1 cellular context compared by ENCODE assay signal in the genomic region with DNA sequence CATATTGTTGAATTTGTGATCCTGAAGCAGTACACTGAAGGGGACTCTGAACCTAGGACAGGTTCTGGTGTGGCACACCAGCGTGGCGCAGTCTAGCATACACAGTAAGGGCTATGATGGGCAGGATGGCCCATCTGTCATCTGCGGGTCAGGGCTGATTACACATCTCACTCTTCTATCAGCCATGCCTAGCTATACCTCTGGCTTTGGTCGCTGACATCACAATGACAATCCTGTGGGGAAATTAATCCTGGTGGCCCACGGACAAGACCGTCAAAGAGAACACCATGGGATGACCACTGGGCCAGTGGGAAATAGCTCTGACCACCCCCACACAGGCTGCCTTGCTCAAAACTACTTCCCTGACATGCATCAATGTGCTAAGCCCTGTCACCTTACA.
TF ChIP-seq lines count a peak whose summit lies in the region.

No MANE protein-coding gene starts in this region.

TF ChIP-seq in H1, 55 proteins besides CTCF, POLR2A, EP300 and RAD21:
- TF ChIP-seq BCL11A (IDR thresholded peaks at IDR 0.05; ENCODE audit: low read depth in 2 of 2, low read length in 2 of 2) (no peak), POLR2AphosphoS5 (IDR thresholded peaks at IDR 0.05; ENCODE audit: low read depth, low read length) (peak; percentile 44; the same call in 1 of the 2 replicates)
